In genomic region chr16:15509051-15509592, GRCh38 we compare ENCODE assay signal across 13 cellular contexts.
DNase-seq lines count a peak whose midpoint lies in the region; TF ChIP-seq lines count a peak whose summit lies in the region.
"Had no signal": no experiment of that assay in that cellular context is flagged by ENCODE, and none has a peak within 500 bp of the region (broad histone marks: within the 10 kb centered on the region; RNA-seq: fewer than 3 reads in every experiment).

No MANE protein-coding gene starts in this region.

- peaks cover 34% of the 10 kb centered on the region for H3K4me1 Mint-ChIP-seq in activated CD4-positive, alpha-beta T cell treated with anti-CD3 and anti-CD28 coated beads, Interleukin-2, amount 10 ng/mL, durations not matched to agents 7 days and 5 days

- peak overlapping the region; percentile 8 for H3K4me3 Mint-ChIP-seq in activated CD4-positive, alpha-beta T cell treated with anti-CD3 and anti-CD28 coated beads, Interleukin-2, amount 10 ng/mL, durations not matched to agents 7 days and 5 days

- H3K36me3 ChIP-seq in SJCRH30 (peaks cover 4% of the 10 kb centered on the region; the same call in 1 of the 2 replicates), brain microvascular endothelial cell (replicated peaks) (no peaks in the 10 kb centered on the region), smooth muscle cell (ENCODE audit: low read depth) (no peaks in the 10 kb centered on the region)
- H3K36me3 ChIP-seq: heart right ventricle, upper lobe of left lung had no signal

- no peaks in the 10 kb centered on the region for H3F3A ChIP-seq in smooth muscle cell (ENCODE audit: low read depth)

- H3K27me3 ChIP-seq in SJCRH30 (no peaks in the 10 kb centered on the region), brain microvascular endothelial cell (replicated peaks) (no peaks in the 10 kb centered on the region), smooth muscle cell (ENCODE audit: low read depth) (no peaks in the 10 kb centered on the region)
- H3K27me3 ChIP-seq: heart right ventricle, upper lobe of left lung had no signal

- CTCF ChIA-PET in activated CD4-positive, alpha-beta T cell treated with anti-CD3 and anti-CD28 coated beads, Interleukin-2, amount 10 ng/mL, durations not matched to agents 7 days and 5 days (lab: Charles Lee), result interaction anchor here (0.9 kb wide), 1 partner anchor 9 kb away, joined by 3 read pairs; no protein-coding TSS in a partner anchor

- H3K9me3 Mint-ChIP-seq in activated CD4-positive, alpha-beta T cell treated with anti-CD3 and anti-CD28 coated beads, Interleukin-2, amount 10 ng/mL, durations not matched to agents 7 days and 5 days, result no peaks in the 10 kb centered on the region

- no peak overlapping the region for H3K4me2 ChIP-seq in smooth muscle cell

- H2AFZ ChIP-seq in smooth muscle cell (ENCODE audit: low read depth), result no peak overlapping the region
- H2AFZ ChIP-seq: GM23248 had no signal

- in situ Hi-C loops in brain microvascular endothelial cell (cut with HindIII; ENCODE audit: low pct_ligation_motif_present, low sequenced_read_pairs), result no loop called here

- DNase-seq in activated CD4-positive, alpha-beta T cell treated with anti-CD3 and anti-CD28 coated beads, Interleukin-2, amount 10 ng/mL, durations not matched to agents 7 days and 5 days, result peak; percentile 55
- no peak for DNase-seq in activated CD4-positive, alpha-beta T cell treated with anti-CD3 and anti-CD28 coated beads, Interleukin-2, amount 50 U/mL, for 4 hours
- DNase-seq in SJCRH30 (peak; percentile 27 to 65), brain microvascular endothelial cell (peak; percentile 84), smooth muscle cell (lab: John Stamatoyannopoulos, UW; ENCODE audit: unreplicated experiment) (no peak), NCI-H69 (lab: John Stamatoyannopoulos, UW) (no peak)
- DNase-seq in stimulated activated CD8-positive, alpha-beta memory T cell treated with anti-CD3 and anti-CD28 coated beads, Interleukin-4, amount 100 ng/mL, for 48 hours, result peak; percentile 28
- no peak for DNase-seq in activated CD8-positive, alpha-beta memory T cell treated with anti-CD3 and anti-CD28 coated beads, Interleukin-2, amount 50 U/mL, for 48 hours
- DNase-seq: DMS 273 treated with DMSO at 0.1 percent for 48 hours; heart right ventricle; NK-92 treated with Interleukin-12 subunit alpha and Interleukin-12 subunit beta, amount 100 ng/mL, for 24 hours; upper lobe of left lung had no signal

- H3K4me1 ChIP-seq in SJCRH30, result peaks cover 42% of the 10 kb centered on the region
- peaks cover 6% of the 10 kb centered on the region for H3K4me1 ChIP-seq in smooth muscle cell (ENCODE audit: low read depth)

- TF ChIP-seq CTCF in brain microvascular endothelial cell (IDR thresholded peaks at IDR 0.05; ENCODE audit: low read depth, low read length, missing control alignments) (no peak), smooth muscle cell (IDR thresholded peaks at IDR 0.05; ENCODE audit: borderline replicate concordance, insufficient read depth, poor library complexity, severe bottlenecking) (no peak)

- H3K4me3 ChIP-seq in SJCRH30 (no peak overlapping the region), brain microvascular endothelial cell (ENCODE audit: low read depth, low read length) (no peak overlapping the region), smooth muscle cell (no peak overlapping the region)
- H3K4me3 ChIP-seq: GM23248, heart right ventricle, upper lobe of left lung had no signal

- H3K27ac ChIP-seq in SJCRH30 (peak overlapping the region; percentile 86), brain microvascular endothelial cell (peak overlapping the region; percentile 80), smooth muscle cell (ENCODE audit: low read depth) (no peak overlapping the region)
- H3K27ac ChIP-seq: GM23248, heart right ventricle, upper lobe of left lung had no signal

- H3K36me3 Mint-ChIP-seq in activated CD4-positive, alpha-beta T cell treated with anti-CD3 and anti-CD28 coated beads, Interleukin-2, amount 10 ng/mL, durations not matched to agents 7 days and 5 days (ENCODE audit: low read depth), result no peaks in the 10 kb centered on the region

- H3K9me3 ChIP-seq in SJCRH30 (replicated peaks) (no peaks in the 10 kb centered on the region), smooth muscle cell (replicated peaks; ENCODE audit: low read depth) (no peaks in the 10 kb centered on the region)
- H3K9me3 ChIP-seq: heart right ventricle, upper lobe of left lung had no signal

- peaks cover 4% of the 10 kb centered on the region for H4K20me1 ChIP-seq in smooth muscle cell (ENCODE audit: low read depth)

- 73% methylated on average over 14 of the region's 14 CpGs for WGBS in smooth muscle cell (ENCODE audit: low lambda C conversion rate)

- H3K9ac ChIP-seq in smooth muscle cell (ENCODE audit: low read depth), result no peak overlapping the region
- H3K9ac ChIP-seq: GM23248 had no signal

- peaks cover 9% of the 10 kb centered on the region for H3K27me3 Mint-ChIP-seq in activated CD4-positive, alpha-beta T cell treated with anti-CD3 and anti-CD28 coated beads, Interleukin-2, amount 10 ng/mL, durations not matched to agents 7 days and 5 days

- POLR2A ChIA-PET in activated CD4-positive, alpha-beta T cell treated with anti-CD3 and anti-CD28 coated beads, Interleukin-2, amount 10 ng/mL, durations not matched to agents 7 days and 5 days (lab: Charles Lee), result no interaction called here

- no peaks in the 10 kb centered on the region for H3K79me2 ChIP-seq in smooth muscle cell (ENCODE audit: low read depth)

- H3K27ac Mint-ChIP-seq in activated CD4-positive, alpha-beta T cell treated with anti-CD3 and anti-CD28 coated beads, Interleukin-2, amount 10 ng/mL, durations not matched to agents 7 days and 5 days, result peak overlapping the region; percentile 85

Comparison
In these comparisons a context has a peak if more than half of its experiments do, and no peak if none do; other contexts are left out.
1. DNase-seq: peak in activated CD4-positive, alpha-beta T cell treated with anti-CD3 and anti-CD28 coated beads, Interleukin-2, amount 10 ng/mL, durations not matched to agents 7 days and 5 days (single experiment), SJCRH30 (2 of 2), brain microvascular endothelial cell (single experiment) and stimulated activated CD8-positive, alpha-beta memory T cell treated with anti-CD3 and anti-CD28 coated beads, Interleukin-4, amount 100 ng/mL, for 48 hours (single experiment); none in activated CD4-positive, alpha-beta T cell treated with anti-CD3 and anti-CD28 coated beads, Interleukin-2, amount 50 U/mL, for 4 hours (0 of 2), smooth muscle cell (single experiment), NCI-H69 (single experiment) and activated CD8-positive, alpha-beta memory T cell treated with anti-CD3 and anti-CD28 coated beads, Interleukin-2, amount 50 U/mL, for 48 hours (single experiment).